14 cellular contexts compared by ENCODE assay signal in the genomic region with DNA sequence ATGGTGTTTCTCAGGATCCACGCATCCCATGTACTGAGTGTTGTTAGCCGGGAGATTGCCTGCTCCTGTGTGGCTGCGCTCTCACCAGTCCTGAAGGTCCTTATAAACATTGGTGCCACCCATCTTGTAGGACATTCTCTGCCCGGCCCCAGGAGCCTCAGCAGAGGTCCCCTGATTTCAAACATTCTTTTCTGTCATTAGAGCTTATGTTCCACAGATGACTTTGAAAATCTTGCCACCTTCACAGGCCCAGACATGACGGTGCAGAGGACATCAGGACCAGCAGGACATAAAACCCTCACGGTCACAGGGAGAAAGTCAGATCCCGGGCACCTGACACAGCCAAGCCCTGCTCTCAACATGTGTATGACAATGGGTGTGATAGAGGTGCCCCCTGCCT.
"Had no signal": no experiment of that assay in that cellular context is flagged by ENCODE, and none has a peak within 500 bp of the region (broad histone marks: within the 10 kb centered on the region; RNA-seq: fewer than 3 reads in every experiment).

No MANE protein-coding gene starts in this region.

- ATAC-seq: foreskin keratinocyte; naive thymus-derived CD4-positive, alpha-beta T cell had no signal

- H3K4me2 ChIP-seq: hepatocyte had no signal

- H3K9me3 ChIP-seq: colonic mucosa, right atrium auricular region, uterus had no signal

- H3K4me1 ChIP-seq: colonic mucosa, foreskin keratinocyte, right atrium auricular region, uterus had no signal

- H2AFZ ChIP-seq: hepatocyte had no signal

- H3K4me3 ChIP-seq: colonic mucosa, hepatocyte, right atrium auricular region, uterus had no signal

- H3K27ac ChIP-seq: colonic mucosa, foreskin keratinocyte, hepatocyte, right atrium auricular region, uterus had no signal

- H3K36me3 ChIP-seq: colonic mucosa, right atrium auricular region, uterus had no signal

- FAIRE-seq: small intestine had no signal

- DNase-seq: colonic mucosa; dermis blood vessel endothelial cell; foreskin keratinocyte; kidney glomerular epithelial cell; mesendoderm; naive thymus-derived CD4-positive, alpha-beta T cell; nephron progenitor cell; small intestine; stimulated activated CD4-positive, alpha-beta T cell treated with anti-CD3 and anti-CD28 coated beads, Interleukin-2, amount 100 ng/mL, for 48 hours; stimulated activated naive CD4-positive, alpha-beta T cell treated with Interleukin-2 at 50 U/mL for 16 hours; trophoblast cell; uterus had no signal

- H3K79me2 ChIP-seq: hepatocyte had no signal

- H3K27me3 ChIP-seq: colonic mucosa, right atrium auricular region, uterus had no signal
